In the genomic region with DNA sequence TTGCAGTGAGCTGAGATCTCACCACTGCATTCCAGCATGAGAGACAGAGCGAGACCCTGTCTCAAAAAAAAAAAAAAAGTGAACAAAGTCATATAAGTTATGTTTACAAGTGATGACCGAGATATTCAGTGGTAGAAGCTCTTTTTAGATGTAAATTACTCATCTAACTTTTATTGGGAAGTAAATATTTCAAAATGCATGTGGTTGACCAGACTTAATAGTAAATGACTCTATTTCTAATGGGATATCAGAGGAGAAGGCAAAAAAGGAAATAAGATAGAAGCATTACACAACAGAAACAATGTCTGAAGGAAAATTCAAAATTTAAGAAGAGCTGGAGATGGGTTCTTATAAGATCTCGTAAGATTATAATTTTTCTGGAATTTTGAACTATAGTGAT, we compare ENCODE assay signal across 16 cellular contexts.
DNase-seq lines count a peak whose midpoint lies in the region; FAIRE-seq and TF ChIP-seq lines count a peak whose summit lies in the region.
"Had no signal": no experiment of that assay in that cellular context is flagged by ENCODE, and none has a peak within 500 bp of the region (broad histone marks: within the 10 kb centered on the region; RNA-seq: fewer than 3 reads in every experiment).

No MANE protein-coding gene starts in this region.

- H3K4me1 Mint-ChIP-seq in astrocyte (ENCODE audit: low read depth, unreplicated experiment) (peaks cover 64% of the 10 kb centered on the region), osteocyte (ENCODE audit: unreplicated experiment) (peaks cover 60% of the 10 kb centered on the region)

- peak overlapping the region; percentile 99 for H3K27ac Mint-ChIP-seq in astrocyte (ENCODE audit: unreplicated experiment)
- H3K27ac Mint-ChIP-seq in osteocyte (ENCODE audit: unreplicated experiment) = peak overlapping the region; percentile 86

- no peaks in the 10 kb centered on the region for H3K27me3 ChIP-seq in astrocyte (ENCODE audit: insufficient read depth, low read length)
- H3K27me3 ChIP-seq: BLaER1, neutrophil, right lobe of liver had no signal

- H3K4me2 ChIP-seq in astrocyte (ENCODE audit: low read length) = peak overlapping the region; percentile 73

- peak; percentile 79 for FAIRE-seq in astrocyte (lab: Jason Lieb, UNC)

- no peaks in the 10 kb centered on the region for H3K9me3 ChIP-seq in astrocyte (ENCODE audit: insufficient read depth, low read depth, low read length)
- H3K9me3 ChIP-seq: BLaER1, neutrophil, right lobe of liver had no signal

- H3K4me1 ChIP-seq in astrocyte (ENCODE audit: insufficient read depth, low read length) = peaks cover 67% of the 10 kb centered on the region
- H3K4me1 ChIP-seq: right lobe of liver had no signal

- no peak overlapping the region for H2AFZ ChIP-seq in astrocyte (ENCODE audit: low read depth, low read length)

- H3K36me3 Mint-ChIP-seq in astrocyte (ENCODE audit: low read depth, unreplicated experiment) = no peaks in the 10 kb centered on the region
- H3K36me3 Mint-ChIP-seq in osteocyte (ENCODE audit: unreplicated experiment) = no peaks in the 10 kb centered on the region

- H3K4me3 Mint-ChIP-seq in astrocyte (ENCODE audit: unreplicated experiment) (no peak overlapping the region), osteocyte (ENCODE audit: unreplicated experiment) (no peak overlapping the region)

- H3K27ac ChIP-seq in astrocyte (ENCODE audit: low read depth, low read length) = peak overlapping the region; percentile 98
- H3K27ac ChIP-seq: BLaER1, cardiac muscle cell, right lobe of liver had no signal

- no peak for TF ChIP-seq CTCF in astrocyte (IDR thresholded peaks at IDR 0.05; ENCODE audit: insufficient read depth, low read depth, low read length)
- no peak for TF ChIP-seq CTCF in osteocyte (IDR thresholded peaks at IDR 0.05)

- peak; percentile 83 for DNase-seq in CD1c-positive myeloid dendritic cell (ENCODE audit: extremely low spot score)
- peak; percentile 25 for DNase-seq in HCEC 1CT
- DNase-seq in astrocyte (ENCODE audit: low read depth) = peak; percentile 56
- DNase-seq in osteocyte (ENCODE audit: extremely low spot score, unreplicated experiment) = no peak
- no peak for DNase-seq in DMS114 treated with DMSO at 0.1 percent for 48 hours (lab: John Stamatoyannopoulos, UW; ENCODE audit: unreplicated experiment)
- DNase-seq in amniotic stem cell (lab: John Stamatoyannopoulos, UW) = no peak
- no peak for DNase-seq in NCI-H2107 treated with DMSO at 0.1 percent for 48 hours (lab: John Stamatoyannopoulos, UW; ENCODE audit: unreplicated experiment)
- DNase-seq: activated naive CD4-positive, alpha-beta T cell treated with anti-CD3 and anti-CD28 coated beads, Interleukin-2, amount 50 U/mL, for 16 hours; DMS79; hypothalamus; midbrain; NCI-H82; right lobe of liver had no signal

- H3K79me2 ChIP-seq in astrocyte (ENCODE audit: insufficient read depth, low read length) = no peaks in the 10 kb centered on the region

- no peak overlapping the region for H3K4me3 ChIP-seq in astrocyte (ENCODE audit: insufficient read depth, low read depth, low read length)
- H3K4me3 ChIP-seq: BLaER1, cardiac muscle cell, right lobe of liver had no signal

- no peaks in the 10 kb centered on the region for H4K20me1 ChIP-seq in astrocyte (ENCODE audit: insufficient read depth, low read length)
- H4K20me1 ChIP-seq: BLaER1 had no signal

- H3K27me3 Mint-ChIP-seq in astrocyte (ENCODE audit: low read depth, unreplicated experiment) (no peaks in the 10 kb centered on the region), osteocyte (ENCODE audit: unreplicated experiment) (no peaks in the 10 kb centered on the region)

- H3K36me3 ChIP-seq in astrocyte (ENCODE audit: insufficient read depth, low read length) = no peaks in the 10 kb centered on the region
- H3K36me3 ChIP-seq: BLaER1, cardiac muscle cell, neutrophil, right lobe of liver had no signal

- H3K9ac ChIP-seq in astrocyte (ENCODE audit: low read length) = peak overlapping the region; percentile 75
- H3K9ac ChIP-seq: BLaER1 had no signal

- H3K9me3 Mint-ChIP-seq in astrocyte (ENCODE audit: unreplicated experiment) = peaks cover 3% of the 10 kb centered on the region
- H3K9me3 Mint-ChIP-seq in osteocyte (ENCODE audit: unreplicated experiment) = no peaks in the 10 kb centered on the region

Comparison
In these comparisons a context has a peak if more than half of its experiments do, and no peak if none do; other contexts are left out.
1. DNase-seq: peak in CD1c-positive myeloid dendritic cell (single experiment), HCEC 1CT (single experiment) and astrocyte (single experiment); none in osteocyte (single experiment), DMS114 treated with DMSO at 0.1 percent for 48 hours (single experiment), amniotic stem cell (single experiment) and NCI-H2107 treated with DMSO at 0.1 percent for 48 hours (single experiment).